Comparison of ENCODE assay signal across 20 cellular contexts in the genomic region with DNA sequence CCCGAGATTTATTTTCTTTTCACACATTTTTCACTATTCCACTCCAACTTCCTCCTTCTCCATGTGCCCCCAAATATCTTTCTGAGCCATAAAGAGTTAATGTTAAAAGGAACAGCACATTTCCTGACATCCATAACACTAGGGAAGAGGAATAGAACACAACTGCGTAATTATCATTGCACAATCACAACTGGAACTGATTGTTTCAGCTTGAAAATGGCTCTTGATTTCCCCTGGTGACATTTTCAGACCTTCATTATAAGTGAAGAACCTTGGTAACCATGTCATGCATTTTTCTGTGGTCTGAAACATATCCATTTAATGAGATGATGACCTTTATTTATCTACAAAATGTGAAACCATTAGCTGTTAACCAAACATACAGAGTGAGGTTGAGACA.
"Had no signal": no experiment of that assay in that cellular context is flagged by ENCODE, and none has a peak within 500 bp of the region (broad histone marks: within the 10 kb centered on the region; RNA-seq: fewer than 3 reads in every experiment).

No MANE protein-coding gene starts in this region.

- H3K4me1 ChIP-seq: neural progenitor cell, upper lobe of right lung had no signal

- H3K9me3 ChIP-seq: ovary, thoracic aorta, upper lobe of right lung had no signal

- H3K4me3 ChIP-seq: lung, neural progenitor cell, ovary, thoracic aorta, upper lobe of right lung had no signal

- H3K27me3 Mint-ChIP-seq: activated naive CD4-positive, alpha-beta T cell treated with anti-CD3 and anti-CD28 coated beads, Interleukin-2, amount 50 U/mL, for 24 hours had no signal

- H3K36me3 Mint-ChIP-seq: activated naive CD4-positive, alpha-beta T cell treated with anti-CD3 and anti-CD28 coated beads, Interleukin-2, amount 50 U/mL, for 24 hours; brain; immature natural killer cell; naive B cell; neural progenitor cell; stimulated activated effector memory CD8-positive, alpha-beta T cell treated with anti-CD3 and anti-CD28 coated beads, Interleukin-12 subunit alpha, Interleukin-12 subunit beta, amount 100 ng/mL, for 72 hours had no signal

- H3K27me3 ChIP-seq: neural progenitor cell, ovary, upper lobe of right lung had no signal

- H3K4me1 Mint-ChIP-seq: brain, naive B cell had no signal

- H3K27ac Mint-ChIP-seq: activated CD4-positive, alpha-beta memory T cell treated with anti-CD3 and anti-CD28 coated beads, Interleukin-2, amount 10 ng/mL, durations not matched to agents 7 days and 5 days; activated CD4-positive, alpha-beta T cell treated with anti-CD3 and anti-CD28 coated beads for 36 hours; activated naive CD4-positive, alpha-beta T cell treated with anti-CD3 and anti-CD28 coated beads, Interleukin-2, amount 50 U/mL, for 24 hours; activated T-cell treated with anti-CD3 and anti-CD28 coated beads, Interleukin-2, amount 50 U/mL, for 24 hours; brain; immature natural killer cell; naive B cell; neural progenitor cell; stimulated activated effector memory CD8-positive, alpha-beta T cell treated with anti-CD3 and anti-CD28 coated beads, Interleukin-12 subunit alpha, Interleukin-12 subunit beta, amount 100 ng/mL, for 72 hours; T-helper 17 cell had no signal

- H3K4me3 Mint-ChIP-seq: activated CD4-positive, alpha-beta memory T cell treated with anti-CD3 and anti-CD28 coated beads, Interleukin-2, amount 10 ng/mL, durations not matched to agents 7 days and 5 days; activated CD4-positive, alpha-beta T cell treated with anti-CD3 and anti-CD28 coated beads for 36 hours; activated naive CD4-positive, alpha-beta T cell treated with anti-CD3 and anti-CD28 coated beads, Interleukin-2, amount 50 U/mL, for 24 hours; activated T-cell treated with anti-CD3 and anti-CD28 coated beads, Interleukin-2, amount 50 U/mL, for 24 hours; brain; immature natural killer cell; naive B cell; neural progenitor cell; stimulated activated effector memory CD8-positive, alpha-beta T cell treated with anti-CD3 and anti-CD28 coated beads, Interleukin-12 subunit alpha, Interleukin-12 subunit beta, amount 100 ng/mL, for 72 hours; T-helper 17 cell had no signal

- ATAC-seq: activated CD4-positive, alpha-beta T cell treated with anti-CD3 and anti-CD28 coated beads for 36 hours; left cardiac atrium; sciatic nerve; stimulated activated effector memory CD8-positive, alpha-beta T cell treated with anti-CD3 and anti-CD28 coated beads, Interleukin-12 subunit alpha, Interleukin-12 subunit beta, amount 100 ng/mL, for 72 hours; T-helper 17 cell; upper lobe of right lung had no signal

- H3K4me2 ChIP-seq: neural progenitor cell had no signal

- H3K9me3 Mint-ChIP-seq: activated CD4-positive, alpha-beta memory T cell treated with anti-CD3 and anti-CD28 coated beads, Interleukin-2, amount 10 ng/mL, durations not matched to agents 7 days and 5 days; activated naive CD4-positive, alpha-beta T cell treated with anti-CD3 and anti-CD28 coated beads, Interleukin-2, amount 50 U/mL, for 24 hours; activated T-cell treated with anti-CD3 and anti-CD28 coated beads, Interleukin-2, amount 50 U/mL, for 24 hours; brain; immature natural killer cell; neural progenitor cell; stimulated activated effector memory CD8-positive, alpha-beta T cell treated with anti-CD3 and anti-CD28 coated beads, Interleukin-12 subunit alpha, Interleukin-12 subunit beta, amount 100 ng/mL, for 72 hours had no signal

- H3K9ac ChIP-seq: neural progenitor cell had no signal

- H3K27ac ChIP-seq: neural progenitor cell, ovary, thoracic aorta, upper lobe of right lung had no signal

- H2AFZ ChIP-seq: neural progenitor cell had no signal

- H3K36me3 ChIP-seq: neural progenitor cell, ovary, thoracic aorta, upper lobe of right lung had no signal

- DNase-seq: activated CD4-positive, alpha-beta memory T cell treated with anti-CD3 and anti-CD28 coated beads, Interleukin-2, amount 10 ng/mL, durations not matched to agents 7 days and 5 days; activated CD4-positive, alpha-beta T cell treated with anti-CD3 and anti-CD28 coated beads for 36 hours; activated effector memory CD4-positive, alpha-beta T cell treated with Interleukin-2 at 50 U/mL for 16 hours; activated T-cell treated with anti-CD3 and anti-CD28 coated beads, Interleukin-2, amount 50 U/mL, for 24 hours; amniotic stem cell; effector CD8-positive, alpha-beta T cell; immature natural killer cell; left cardiac atrium; naive B cell; ovary; stimulated activated CD4-positive, alpha-beta T cell treated with anti-CD3 and anti-CD28 coated beads, Interleukin-2, amount 100 ng/mL, for 24 hours; T-helper 17 cell; upper lobe of right lung had no signal
